29 cellular contexts compared by ENCODE assay signal in the genomic region with DNA sequence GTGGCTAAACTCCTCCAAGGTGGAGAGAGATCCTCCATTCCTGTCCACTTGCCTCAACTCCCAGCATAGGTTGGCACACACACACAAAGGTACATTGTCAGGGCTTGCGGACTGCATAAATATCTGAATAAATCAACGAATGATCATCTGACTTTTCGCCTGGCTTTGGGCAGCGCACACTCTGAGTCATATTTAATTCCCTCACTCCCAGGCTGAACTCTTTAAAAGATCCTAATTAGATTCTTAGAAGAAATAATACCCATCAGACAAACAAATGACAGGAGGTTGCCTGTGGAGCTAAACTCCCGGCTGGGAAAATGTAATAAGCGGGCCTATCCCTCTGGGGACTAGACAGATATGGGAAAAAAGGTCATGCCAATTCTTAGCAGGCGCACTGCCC. TPM values are rescaled to one million over a fixed set of nuclear protein-coding genes. Genes with fewer than 3 reads are reported as not detected.
A peak's percentile ranks its signal among the peaks of the same experiment; 100 is the strongest.
DNase-seq lines count a peak whose midpoint lies in the region; ATAC-seq and TF ChIP-seq lines count a peak whose summit lies in the region.
"Had no signal": no experiment of that assay in that cellular context is flagged by ENCODE, and none has a peak within 500 bp of the region (broad histone marks: within the 10 kb centered on the region; RNA-seq: fewer than 3 reads in every experiment).

No MANE protein-coding gene starts in this region.

- 91% methylated on average over 7 of the region's 7 CpGs for WGBS in mesenchymal stem cell

- H3K36me3 Mint-ChIP-seq in Caco-2 (ENCODE audit: insufficient read depth, unreplicated experiment), result no peaks in the 10 kb centered on the region
- no peaks in the 10 kb centered on the region for H3K36me3 Mint-ChIP-seq in activated CD8-positive, alpha-beta T cell treated with anti-CD3 and anti-CD28 coated beads, Interleukin-2, amount 10 ng/mL, durations not matched to agents 7 days and 5 days (ENCODE audit: low read depth)
- H3K36me3 Mint-ChIP-seq: activated naive CD8-positive, alpha-beta T cell treated with anti-CD3 and anti-CD28 coated beads, Interleukin-2, amount 10 ng/mL, durations not matched to agents 7 days and 5 days; natural killer cell had no signal

- H2AK5ac ChIP-seq in mesenchymal stem cell (ENCODE audit: low read length, severe bottlenecking), result no peak overlapping the region

- H3K14ac ChIP-seq in mesenchymal stem cell (ENCODE audit: low read length in 2 of 2), result no peak overlapping the region

- H3K23ac ChIP-seq in mesenchymal stem cell (ENCODE audit: low read length in 2 of 2), result no peak overlapping the region

- peak overlapping the region; percentile 16 for H3K4me2 ChIP-seq in mesenchymal stem cell (ENCODE audit: low read length, poor library complexity, severe bottlenecking)
- H3K4me2 ChIP-seq: GM23338, smooth muscle cell had no signal

- no peak overlapping the region for H3K9ac ChIP-seq in mesenchymal stem cell (ENCODE audit: low read length)

- H4K91ac ChIP-seq in mesenchymal stem cell (ENCODE audit: low read length), result no peak overlapping the region

- peak overlapping the region; percentile 43 for H3K27ac ChIP-seq in breast epithelium
- no peak overlapping the region for H3K27ac ChIP-seq in mesenchymal stem cell (ENCODE audit: low read length, poor library complexity, severe bottlenecking)
- H3K27ac ChIP-seq: ascending aorta had no signal

- TF ChIP-seq POLR2A in breast epithelium (IDR thresholded peaks at IDR 0.05), result no peak

- no peak overlapping the region for H2BK12ac ChIP-seq in mesenchymal stem cell (ENCODE audit: low read length in 2 of 2)

- H3K27me3 Mint-ChIP-seq in Caco-2 (ENCODE audit: insufficient read depth, unreplicated experiment), result peaks cover 3% of the 10 kb centered on the region
- peaks cover 8% of the 10 kb centered on the region for H3K27me3 Mint-ChIP-seq in activated CD8-positive, alpha-beta T cell treated with anti-CD3 and anti-CD28 coated beads, Interleukin-2, amount 10 ng/mL, durations not matched to agents 7 days and 5 days (ENCODE audit: low read depth)

- H3K4me1 Mint-ChIP-seq in Caco-2 (ENCODE audit: low read depth, unreplicated experiment), result no peaks in the 10 kb centered on the region
- H3K4me1 Mint-ChIP-seq in activated CD8-positive, alpha-beta T cell treated with anti-CD3 and anti-CD28 coated beads, Interleukin-2, amount 10 ng/mL, durations not matched to agents 7 days and 5 days (ENCODE audit: low read depth), result no peaks in the 10 kb centered on the region
- H3K4me1 Mint-ChIP-seq: activated naive CD8-positive, alpha-beta T cell treated with anti-CD3 and anti-CD28 coated beads, Interleukin-2, amount 10 ng/mL, durations not matched to agents 7 days and 5 days; central memory CD8-positive, alpha-beta T cell; natural killer cell had no signal

- intact Hi-C loops in breast epithelium (cut with DNase I; ENCODE audit: low total_unique reads) (no loop called here), Caco-2 (cut with micrococcal nuclease; ENCODE audit: unreplicated experiment) (no loop called here), mucosa of descending colon (cut with DNase I, micrococcal nuclease) (no loop called here)

- H2AFZ ChIP-seq in mesenchymal stem cell (ENCODE audit: low read depth, low read length), result no peak overlapping the region
- H2AFZ ChIP-seq: GM23338 had no signal

- H3K27me3 ChIP-seq in breast epithelium (no peaks in the 10 kb centered on the region), mesenchymal stem cell (ENCODE audit: control insufficient read depth in 1 of 2, insufficient read depth in 1 of 2, low read length in 2 of 2) (peaks cover 3 to 6% of the 10 kb centered on the region in 2 experiments), Caco-2 (replicated peaks; ENCODE audit: control insufficient read depth, insufficient read depth, low read length) (no peaks in the 10 kb centered on the region)
- H3K27me3 ChIP-seq: ascending aorta had no signal

- CTCF ChIA-PET in Caco-2 (lab: Charles Lee), result no interaction called here
- CTCF ChIA-PET in activated CD8-positive, alpha-beta T cell treated with anti-CD3 and anti-CD28 coated beads, Interleukin-2, amount 10 ng/mL, durations not matched to agents 7 days and 5 days (lab: Charles Lee), result no interaction called here

- peak; percentile 93 for DNase-seq in COLO829 (ENCODE audit: low spot score)
- DNase-seq in NCI-H82 (lab: John Stamatoyannopoulos, UW), result peak; percentile 84
- DNase-seq in breast epithelium (ENCODE audit: low spot score in 2 of 2), result peak in 1 of 2 donors; percentile 33
- DNase-seq in mesenchymal stem cell, result no peak
- no peak for DNase-seq in Caco-2
- no peak for DNase-seq in mucosa of descending colon
- DNase-seq in activated CD8-positive, alpha-beta T cell treated with anti-CD3 and anti-CD28 coated beads, Interleukin-2, amount 10 ng/mL, durations not matched to agents 7 days and 5 days, result no peak
- DNase-seq: activated CD4-positive, alpha-beta T cell treated with anti-CD3 and anti-CD28 coated beads for 4 hours; activated gamma-delta T cell; activated naive CD8-positive, alpha-beta T cell treated with anti-CD3 and anti-CD28 coated beads, Interleukin-2, amount 10 ng/mL, durations not matched to agents 7 days and 5 days; activated T-cell treated with anti-CD3 and anti-CD28 coated beads, Interleukin-2, amount 50 U/mL, for 1 hour; EL; islet precursor cell; natural killer cell; NCI-H1092; NCI-H1694 treated with DMSO at 0.1 percent for 48 hours; NCI-H526 treated with DMSO at 0.1 percent for 48 hours; retina; stimulated activated CD4-positive, alpha-beta T cell treated with anti-CD3 and anti-CD28 coated beads, Interleukin-1b, Interleukin-23, amount 100 ng/mL, for 48 hours; trophoblast cell had no signal

- no peak overlapping the region for H2BK5ac ChIP-seq in mesenchymal stem cell (ENCODE audit: low read depth, low read length, poor library complexity, severe bottlenecking)

- POLR2A ChIA-PET in Caco-2 (lab: Charles Lee), result no interaction called here
- POLR2A ChIA-PET in activated CD8-positive, alpha-beta T cell treated with anti-CD3 and anti-CD28 coated beads, Interleukin-2, amount 10 ng/mL, durations not matched to agents 7 days and 5 days (lab: Charles Lee), result no interaction called here

- H4K8ac ChIP-seq in mesenchymal stem cell (ENCODE audit: low read length), result no peak overlapping the region

- H3K9me3 ChIP-seq in breast epithelium (no peaks in the 10 kb centered on the region), mesenchymal stem cell (ENCODE audit: control insufficient read depth, low read length) (no peaks in the 10 kb centered on the region), Caco-2 (no peaks in the 10 kb centered on the region; the same call in 1 of the 2 replicates), mucosa of descending colon (no peaks in the 10 kb centered on the region)
- H3K9me3 ChIP-seq: ascending aorta had no signal

- H3K4me3 Mint-ChIP-seq in Caco-2 (ENCODE audit: unreplicated experiment), result no peak overlapping the region
- H3K4me3 Mint-ChIP-seq in activated CD8-positive, alpha-beta T cell treated with anti-CD3 and anti-CD28 coated beads, Interleukin-2, amount 10 ng/mL, durations not matched to agents 7 days and 5 days, result no peak overlapping the region
- H3K4me3 Mint-ChIP-seq: activated naive CD8-positive, alpha-beta T cell treated with anti-CD3 and anti-CD28 coated beads, Interleukin-2, amount 10 ng/mL, durations not matched to agents 7 days and 5 days; central memory CD8-positive, alpha-beta T cell; GM23338; natural killer cell; T-helper 2 cell treated with Interferon-gamma antibody and Interleukin-4, amounts not matched to agents 5 μg/mL and 100 μg/mL, for 36 hours had no signal

- no peaks in the 10 kb centered on the region for H3K36me3 ChIP-seq in breast epithelium
- no peaks in the 10 kb centered on the region for H3K36me3 ChIP-seq in mesenchymal stem cell (ENCODE audit: control insufficient read depth in 1 of 2, insufficient read depth in 2 of 2, low read depth in 1 of 2, low read length in 2 of 2)
- no peaks in the 10 kb centered on the region for H3K36me3 ChIP-seq in Caco-2 (ENCODE audit: control insufficient read depth, insufficient read depth, low read length)
- no peaks in the 10 kb centered on the region for H3K36me3 ChIP-seq in mucosa of descending colon (ENCODE audit: low read depth)
- H3K36me3 ChIP-seq: ascending aorta had no signal

- H3K4me1 ChIP-seq in breast epithelium (no peaks in the 10 kb centered on the region), mesenchymal stem cell (ENCODE audit: control insufficient read depth, insufficient read depth, low read depth, low read length) (peaks cover 2% of the 10 kb centered on the region), Caco-2 (no peaks in the 10 kb centered on the region), mucosa of descending colon (ENCODE audit: low read depth) (peaks cover 5% of the 10 kb centered on the region)
- H3K4me1 ChIP-seq: ascending aorta had no signal

- BruUV-seq in Caco-2 (replicated peaks; lab: Mats Ljungman, UMichigan), result no TSS peak

- H2BK15ac ChIP-seq in mesenchymal stem cell (ENCODE audit: low read depth, poor library complexity, severe bottlenecking), result no peak overlapping the region

- ATAC-seq in HG03460 (IDR thresholded peaks at IDR 0.05; ENCODE audit: unreplicated experiment), result no peak
- no peak for ATAC-seq in mucosa of descending colon
- no peak for ATAC-seq in activated CD8-positive, alpha-beta T cell treated with anti-CD3 and anti-CD28 coated beads, Interleukin-2, amount 10 ng/mL, durations not matched to agents 7 days and 5 days
- ATAC-seq: GM23338, natural killer cell had no signal

- no peak overlapping the region for H3K4ac ChIP-seq in mesenchymal stem cell (ENCODE audit: low read depth in 1 of 2, low read length in 2 of 2)

- peaks cover 5% of the 10 kb centered on the region for H3K9me3 Mint-ChIP-seq in Caco-2 (ENCODE audit: unreplicated experiment)
- no peaks in the 10 kb centered on the region for H3K9me3 Mint-ChIP-seq in activated CD8-positive, alpha-beta T cell treated with anti-CD3 and anti-CD28 coated beads, Interleukin-2, amount 10 ng/mL, durations not matched to agents 7 days and 5 days (ENCODE audit: insufficient read depth)
- H3K9me3 Mint-ChIP-seq: natural killer cell had no signal

- TF ChIP-seq CTCF in breast epithelium (IDR thresholded peaks at IDR 0.05) (no peak), Caco-2 (IDR thresholded peaks at IDR 0.05; ENCODE audit: insufficient read depth in 1 of 2, low read depth in 1 of 2, low read length in 1 of 2, severe bottlenecking in 1 of 2, unreplicated experiment in 1 of 2) (no peak), mucosa of descending colon (IDR thresholded peaks at IDR 0.05) (no peak)

- H2BK120ac ChIP-seq in mesenchymal stem cell (ENCODE audit: low read depth, low read length), result no peak overlapping the region

- H3K4me3 ChIP-seq in breast epithelium, result peak overlapping the region in 1 of 3 donors; percentile 5
- H3K4me3 ChIP-seq in mesenchymal stem cell (ENCODE audit: insufficient read depth in 1 of 2, low read depth in 1 of 2, low read length in 2 of 2), result no peak overlapping the region
- H3K4me3 ChIP-seq in Caco-2 (ENCODE audit: low read depth, low read length), result no peak overlapping the region
- no peak overlapping the region for H3K4me3 ChIP-seq in mucosa of descending colon
- H3K4me3 ChIP-seq: ascending aorta, GM23338, smooth muscle cell had no signal

- H3K27ac Mint-ChIP-seq in Caco-2 (ENCODE audit: unreplicated experiment), result no peak overlapping the region
- no peak overlapping the region for H3K27ac Mint-ChIP-seq in activated CD8-positive, alpha-beta T cell treated with anti-CD3 and anti-CD28 coated beads, Interleukin-2, amount 10 ng/mL, durations not matched to agents 7 days and 5 days
- H3K27ac Mint-ChIP-seq: activated naive CD8-positive, alpha-beta T cell treated with anti-CD3 and anti-CD28 coated beads, Interleukin-2, amount 10 ng/mL, durations not matched to agents 7 days and 5 days; GM23338; natural killer cell; T-helper 2 cell treated with Interferon-gamma antibody and Interleukin-4, amounts not matched to agents 5 μg/mL and 100 μg/mL, for 36 hours had no signal

- no peaks in the 10 kb centered on the region for H3K79me1 ChIP-seq in mesenchymal stem cell (replicated peaks; ENCODE audit: low read length, poor library complexity, severe bottlenecking)

- H3K18ac ChIP-seq in mesenchymal stem cell (ENCODE audit: low read depth in 1 of 2, low read length in 2 of 2), result no peak overlapping the region

RNA-seq across cellular contexts. Expression of gene SYT17, which starts 24.8 kb away (rescaled TPM):
- total RNA-seq in breast epithelium (10 to 100 TPM in 1 of 3 donors, 1 to 10 TPM in 2; 1.9 to 11.9 (median 5.2) TPM), Caco-2 (2022) (4.2 and 4.6 TPM in 2 replicates), mucosa of descending colon (10 to 100 TPM in 1 of 3 donors, 1 to 10 TPM in 2; 4.9 to 13.3 (median 5.9) TPM)
- polyA plus RNA-seq in mesenchymal stem cell (2013, experiment 1 of 2), result 5.4 TPM
- polyA plus RNA-seq in mesenchymal stem cell (2013, experiment 2 of 2), result 5.0 TPM
- total RNA-seq in activated CD8-positive, alpha-beta T cell treated with anti-CD3 and anti-CD28 coated beads, Interleukin-2, amount 10 ng/mL, durations not matched to agents 7 days and 5 days, result not detected
- total RNA-seq: activated CD8-positive, alpha-beta memory T cell treated with anti-CD3 and anti-CD28 coated beads for 36 hours; activated naive CD8-positive, alpha-beta T cell treated with anti-CD3 and anti-CD28 coated beads, Interleukin-2, amount 10 ng/mL, durations not matched to agents 7 days and 5 days; LHCN-M2 had no signal

RNA-seq across cellular contexts. Expression of gene ITPRIPL2, which starts 29.5 kb away (rescaled TPM):
- 10 to 100 TPM; 36.1 to 66.6 (median 40.3) TPM for total RNA-seq in breast epithelium
- 33.8 TPM for polyA plus RNA-seq in mesenchymal stem cell (2013, experiment 1 of 2)
- polyA plus RNA-seq in mesenchymal stem cell (2013, experiment 2 of 2), result 33.2 TPM
- 24.5 TPM in 2 replicates for total RNA-seq in Caco-2 (2022)
- total RNA-seq in mucosa of descending colon, result 10 to 100 TPM; 36.3 to 49.9 (median 36.5) TPM
- total RNA-seq in activated CD8-positive, alpha-beta T cell treated with anti-CD3 and anti-CD28 coated beads, Interleukin-2, amount 10 ng/mL, durations not matched to agents 7 days and 5 days, result 1 to 10 TPM; 2.3 TPM
- total RNA-seq: OCI-LY7 had no signal

Comparison
In these comparisons a context has a peak if more than half of its experiments do, and no peak if none do; other contexts are left out.
1. DNase-seq: peak in COLO829 (single experiment) and NCI-H82 (single experiment); none in mesenchymal stem cell (single experiment), Caco-2 (0 of 2), mucosa of descending colon (0 of 3) and activated CD8-positive, alpha-beta T cell treated with anti-CD3 and anti-CD28 coated beads, Interleukin-2, amount 10 ng/mL, durations not matched to agents 7 days and 5 days (single experiment).